Comparison of ENCODE assay signal across 8 cellular contexts in the genomic region with DNA sequence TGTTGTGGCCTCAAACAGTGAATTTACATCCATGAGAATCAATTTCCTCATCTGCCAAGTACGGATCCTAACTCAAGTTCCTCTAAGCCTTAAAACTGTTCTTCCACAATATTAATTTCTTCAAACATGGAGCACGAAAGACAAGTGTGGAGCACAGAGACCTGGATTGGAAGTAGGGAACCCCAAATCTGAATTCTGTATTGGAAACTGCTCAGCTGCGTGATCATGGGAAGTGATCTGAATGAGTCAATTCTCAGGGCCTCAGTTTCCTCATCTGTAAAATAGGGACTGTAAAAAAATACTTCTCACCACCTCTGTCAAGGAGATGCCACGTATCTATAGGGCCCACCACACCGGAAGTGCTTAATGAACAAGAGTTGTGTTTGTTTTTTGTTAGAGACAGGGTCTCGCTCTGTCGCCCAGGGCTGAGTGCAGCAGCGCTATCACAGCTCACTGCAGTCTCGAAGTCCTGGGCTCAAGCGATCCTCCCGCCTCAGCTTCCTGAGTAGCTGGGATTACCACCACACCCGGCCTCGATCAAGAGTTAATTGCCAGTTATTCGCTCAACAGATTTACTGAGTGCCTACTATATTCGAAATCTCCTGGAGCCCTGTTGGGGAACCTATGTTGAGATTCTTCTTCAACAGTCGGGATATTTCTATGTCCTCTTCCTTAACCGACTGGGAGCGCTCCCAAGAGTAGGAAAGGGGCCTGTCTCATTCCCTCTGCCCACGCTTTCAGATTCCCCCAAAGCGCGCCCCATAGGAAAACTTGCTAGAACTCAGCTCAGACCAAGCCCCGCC. TPM values are rescaled to one million over a fixed set of nuclear protein-coding genes. Genes with fewer than 3 reads are reported as not detected.
DNase-seq lines count a peak whose midpoint lies in the region; ATAC-seq and TF ChIP-seq lines count a peak whose summit lies in the region.

No MANE protein-coding gene starts in this region.

- WGBS in hepatocyte (ENCODE audit: low lambda C conversion rate, missing lambda C conversion rate): 25% methylated on average over 21 of the region's 22 CpGs

- in situ Hi-C loops in HAP-1 (cut with MboI; ENCODE audit: low sequenced_read_pairs): no loop called here

- H2AFZ ChIP-seq in hepatocyte: no peak overlapping the region

- TF ChIP-seq CTCF in activated B cell treated with CpG ODN at 0.5 μM for 24 hours (IDR thresholded peaks at IDR 0.05) (no peak), hepatocyte (IDR thresholded peaks at IDR 0.05; ENCODE audit: poor library complexity) (no peak)

- ATAC-seq in activated B cell treated with CpG ODN at 0.5 μM for 24 hours (ENCODE audit: low read depth) (no peak), GM18519 (IDR thresholded peaks at IDR 0.05; ENCODE audit: low FRiP score, unreplicated experiment) (no peak)
- ATAC-seq in stimulated activated effector memory CD8-positive, alpha-beta T cell treated with anti-CD3 and anti-CD28 coated beads, Interleukin-12 subunit alpha, Interleukin-12 subunit beta, amount 100 ng/mL, for 72 hours: no peak

- H3K4me3 Mint-ChIP-seq in activated B cell treated with CpG ODN at 0.5 μM for 24 hours: peak overlapping the region; percentile 98
- peak overlapping the region; percentile 96 for H3K4me3 Mint-ChIP-seq in stimulated activated effector memory CD8-positive, alpha-beta T cell treated with anti-CD3 and anti-CD28 coated beads, Interleukin-12 subunit alpha, Interleukin-12 subunit beta, amount 100 ng/mL, for 72 hours

- peaks cover 28% of the 10 kb centered on the region for H4K20me1 ChIP-seq in hepatocyte (ENCODE audit: insufficient read depth, poor library complexity, severe bottlenecking)

- peaks cover 33% of the 10 kb centered on the region for H3K4me1 Mint-ChIP-seq in activated B cell treated with CpG ODN at 0.5 μM for 24 hours
- H3K4me1 Mint-ChIP-seq in stimulated activated effector memory CD8-positive, alpha-beta T cell treated with anti-CD3 and anti-CD28 coated beads, Interleukin-12 subunit alpha, Interleukin-12 subunit beta, amount 100 ng/mL, for 72 hours: peaks cover 32% of the 10 kb centered on the region

- intact Hi-C loops in activated B cell treated with CpG ODN at 0.5 μM for 24 hours (cut with micrococcal nuclease): loop anchor here (1.0 to 5.0 kb wide), 5 partner anchors 7 to 910 kb away; partner anchors contain the start of genes ACTMAP, EGLN2, LTBP4 and TGFB1

- no peaks in the 10 kb centered on the region for H3K9me2 ChIP-seq in hepatocyte (replicated peaks; ENCODE audit: insufficient read depth)

- H3K36me3 Mint-ChIP-seq in activated B cell treated with CpG ODN at 0.5 μM for 24 hours (ENCODE audit: low read depth): peaks cover 39% of the 10 kb centered on the region
- peaks cover 52% of the 10 kb centered on the region for H3K36me3 Mint-ChIP-seq in stimulated activated effector memory CD8-positive, alpha-beta T cell treated with anti-CD3 and anti-CD28 coated beads, Interleukin-12 subunit alpha, Interleukin-12 subunit beta, amount 100 ng/mL, for 72 hours

- POLR2A ChIA-PET in activated B cell treated with CpG ODN at 0.5 μM for 24 hours (lab: Charles Lee): interaction anchor here (0.6 to 4.4 kb wide), 20 partner anchors 9 to 1007 kb away, joined by 3 to 104 read pairs (median 4); partner anchors contain the start of genes ACTMAP, AKT2, BLVRB and C19orf47

- H3K4me2 ChIP-seq in hepatocyte: peak overlapping the region; percentile 89

- H3K9me3 Mint-ChIP-seq in activated B cell treated with CpG ODN at 0.5 μM for 24 hours: no peaks in the 10 kb centered on the region
- no peaks in the 10 kb centered on the region for H3K9me3 Mint-ChIP-seq in stimulated activated effector memory CD8-positive, alpha-beta T cell treated with anti-CD3 and anti-CD28 coated beads, Interleukin-12 subunit alpha, Interleukin-12 subunit beta, amount 100 ng/mL, for 72 hours

- H3K4me3 ChIP-seq in HAP-1: peak overlapping the region; percentile 88
- H3K4me3 ChIP-seq in hepatocyte: peak overlapping the region; percentile 38

- H3K36me3 ChIP-seq in HAP-1 (replicated peaks) (peaks cover 26% of the 10 kb centered on the region), hepatocyte (replicated peaks; ENCODE audit: insufficient read depth, low read depth) (no peaks in the 10 kb centered on the region)

- DNase-seq in HAP-1 (ENCODE audit: low spot score in 2 of 2) (no peak), activated B cell treated with CpG ODN at 0.5 μM for 24 hours (no peak), hepatocyte (ENCODE audit: low spot score) (no peak), hypothalamus (lab: John Stamatoyannopoulos, UW) (no peak), HT-29 (ENCODE audit: low spot score) (no peak), A172 (ENCODE audit: low spot score) (no peak)
- no peak for DNase-seq in stimulated activated effector memory CD8-positive, alpha-beta T cell treated with anti-CD3 and anti-CD28 coated beads, Interleukin-12 subunit alpha, Interleukin-12 subunit beta, amount 100 ng/mL, for 72 hours (ENCODE audit: low spot score in 2 of 2)

- CTCF ChIA-PET in activated B cell treated with CpG ODN at 0.5 μM for 24 hours (lab: Charles Lee): interaction anchor here (0.7 to 3.9 kb wide), 8 partner anchors 9 to 137 kb away, joined by 3 to 49 read pairs (median 6); partner anchors contain the start of gene BLVRB

- peak overlapping the region; percentile 83 for H3K27ac ChIP-seq in hepatocyte

- H3K79me2 ChIP-seq in hepatocyte: peaks cover 42% of the 10 kb centered on the region

- H3K27me3 ChIP-seq in HAP-1 (ENCODE audit: low read depth) (no peaks in the 10 kb centered on the region), hepatocyte (no peaks in the 10 kb centered on the region)

- no peaks in the 10 kb centered on the region for H3K27me3 Mint-ChIP-seq in activated B cell treated with CpG ODN at 0.5 μM for 24 hours

- H3K4me1 ChIP-seq in HAP-1 (peaks cover 24% of the 10 kb centered on the region), hepatocyte (ENCODE audit: insufficient read depth) (peaks cover 27% of the 10 kb centered on the region)

- H3K27ac Mint-ChIP-seq in activated B cell treated with CpG ODN at 0.5 μM for 24 hours: peak overlapping the region; percentile 97
- peak overlapping the region; percentile 92 for H3K27ac Mint-ChIP-seq in stimulated activated effector memory CD8-positive, alpha-beta T cell treated with anti-CD3 and anti-CD28 coated beads, Interleukin-12 subunit alpha, Interleukin-12 subunit beta, amount 100 ng/mL, for 72 hours

- H3K9me3 ChIP-seq in HAP-1 (no peaks in the 10 kb centered on the region), hepatocyte (ENCODE audit: low read depth) (no peaks in the 10 kb centered on the region)

RNA-seq across cellular contexts. Expression of gene SERTAD3, which starts 1.6 kb away (rescaled TPM):
- total RNA-seq in activated B cell treated with CpG ODN at 0.5 μM for 24 hours (43.5 and 48.4 TPM in 2 replicates), hepatocyte (36.4 and 40.4 TPM in 2 replicates)
- polyA plus RNA-seq in hepatocyte: 62.2 and 64.0 TPM in 2 replicates
- 23.4 and 30.6 TPM in 2 replicates for total RNA-seq in HT-29 (2014; rRNA removed; shearing (Covaris generic))
- total RNA-seq in A172 (2014; rRNA removed; shearing (Covaris generic)): 20.0 and 22.6 TPM in 2 replicates

RNA-seq across cellular contexts. Expression of gene SERTAD1, which starts 16.7 kb away (rescaled TPM):
- total RNA-seq in activated B cell treated with CpG ODN at 0.5 μM for 24 hours (13.4 and 13.9 TPM in 2 replicates), hepatocyte (14.4 and 17.1 TPM in 2 replicates)
- 17.9 and 23.6 TPM in 2 replicates for polyA plus RNA-seq in hepatocyte
- total RNA-seq in HT-29 (2014; rRNA removed; shearing (Covaris generic)): 32.1 and 32.7 TPM in 2 replicates
- total RNA-seq in A172 (2014; rRNA removed; shearing (Covaris generic)): 10.2 and 10.3 TPM in 2 replicates

RNA-seq across cellular contexts. Expression of gene BLVRB, which starts 23.0 kb away (rescaled TPM):
- total RNA-seq in activated B cell treated with CpG ODN at 0.5 μM for 24 hours (12.3 and 14.6 TPM in 2 replicates), hepatocyte (114 and 116 TPM in 2 replicates)
- 146 and 157 TPM in 2 replicates for polyA plus RNA-seq in hepatocyte
- total RNA-seq in HT-29 (2014; rRNA removed; shearing (Covaris generic)): 201 and 206 TPM in 2 replicates
- total RNA-seq in A172 (2014; rRNA removed; shearing (Covaris generic)): 327 and 381 TPM in 2 replicates

RNA-seq across cellular contexts. Expression of gene SPTBN4, which starts 24.3 kb away (rescaled TPM):
- total RNA-seq in activated B cell treated with CpG ODN at 0.5 μM for 24 hours (0.20 and 0.49 TPM in 2 replicates), hepatocyte (0.28 and 0.67 TPM in 2 replicates)
- 0.66 and 1.3 TPM in 2 replicates for polyA plus RNA-seq in hepatocyte
- total RNA-seq in HT-29 (2014; rRNA removed; shearing (Covaris generic)): 0.23 and 1.3 TPM in 2 replicates
- 2.2 and 2.3 TPM in 2 replicates for total RNA-seq in A172 (2014; rRNA removed; shearing (Covaris generic))

RNA-seq across cellular contexts. Expression of gene PRX, which starts 29.4 kb away (rescaled TPM):
- total RNA-seq in activated B cell treated with CpG ODN at 0.5 μM for 24 hours: 1.4 and 1.7 TPM in 2 replicates
- total RNA-seq in hepatocyte: 1.9 and 2.0 TPM in 2 replicates
- 0.80 and 1.4 TPM in 2 replicates for polyA plus RNA-seq in hepatocyte
- 1.3 and 1.8 TPM in 2 replicates for total RNA-seq in HT-29 (2014; rRNA removed; shearing (Covaris generic))
- 1.5 and 2.0 TPM in 2 replicates for total RNA-seq in A172 (2014; rRNA removed; shearing (Covaris generic))
